ENCODE assay signal across 8 cellular contexts in the genomic region with DNA sequence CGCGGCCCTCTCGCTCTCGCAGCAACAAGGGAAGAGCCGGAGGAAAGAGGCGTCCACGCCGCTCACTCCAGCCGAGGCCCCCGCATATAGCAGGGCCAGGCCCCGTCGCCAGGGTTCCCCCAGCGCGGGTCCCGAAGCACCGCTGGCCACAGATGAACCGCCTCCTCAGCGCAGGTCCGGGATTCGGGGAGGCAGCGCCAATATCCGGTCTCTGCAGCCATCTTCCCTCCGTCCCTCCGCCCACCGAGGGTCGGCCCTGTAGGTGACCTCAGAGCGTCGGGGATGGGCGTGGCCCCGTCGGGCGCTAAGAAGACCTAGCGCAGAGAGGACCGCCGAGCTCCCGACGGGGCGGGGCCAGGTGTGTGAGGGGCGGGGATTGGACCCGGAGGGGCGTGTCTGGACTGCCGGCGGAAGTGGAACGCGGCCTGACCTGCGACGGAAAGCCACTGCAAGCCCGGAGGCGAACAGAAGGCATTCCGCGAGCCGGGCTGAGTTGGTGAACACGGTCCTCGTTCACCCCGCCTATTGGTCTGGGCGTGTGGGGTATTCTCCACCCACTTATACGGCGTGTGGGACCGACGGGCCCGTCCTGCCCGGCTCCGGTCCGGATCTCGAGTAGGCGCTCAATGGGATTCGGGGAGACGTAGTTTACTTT. TPM values are rescaled to one million over a fixed set of nuclear protein-coding genes. Genes with fewer than 3 reads are reported as not detected.
DNase-seq lines count a peak whose midpoint lies in the region; ATAC-seq and TF ChIP-seq lines count a peak whose summit lies in the region.

No MANE protein-coding gene starts in this region.

- H3K36me3 Mint-ChIP-seq in Calu3 (ENCODE audit: insufficient read depth, unreplicated experiment) (peaks cover 44% of the 10 kb centered on the region), endodermal cell (ENCODE audit: low read depth) (peaks cover 52% of the 10 kb centered on the region)

- peak overlapping the region; percentile 93 for H3K9ac ChIP-seq in HUES48 (ENCODE audit: low read depth, low read length)
- H3K9ac ChIP-seq in NT2/D1 (ENCODE audit: insufficient read length, low read depth) = peak overlapping the region; percentile 99
- peak overlapping the region; percentile 84 for H3K9ac ChIP-seq in endodermal cell (ENCODE audit: extremely low read depth, low read length, poor library complexity, severe bottlenecking)

- DNase-seq in Calu3 = peak; percentile 100
- peak; percentile 98 for DNase-seq in NT2/D1 (ENCODE audit: low read depth, low spot score)
- peak; percentile 88 for DNase-seq in activated CD8-positive, alpha-beta memory T cell treated with anti-CD3 and anti-CD28 coated beads, Interleukin-2, amount 50 U/mL, for 24 hours (ENCODE audit: extremely low read depth)
- peak; percentile 100 for DNase-seq in endodermal cell
- DNase-seq in mesenteric fat pad (ENCODE audit: low spot score) = peak; percentile 98
- DNase-seq in stimulated activated CD8-positive, alpha-beta memory T cell treated with anti-CD3 and anti-CD28 coated beads, Interleukin-15, amount 100 ng/mL, for 1 hour (ENCODE audit: low read depth) = peak; percentile 96

- H3K4me3 ChIP-seq in HUES48 (ENCODE audit: low read depth, low read length) (peak overlapping the region; percentile 99), NT2/D1 (ENCODE audit: insufficient read length, low read depth) (peak overlapping the region; percentile 98), endodermal cell (ENCODE audit: low read length) (peak overlapping the region; percentile 92)

- H3K4me3 Mint-ChIP-seq in Calu3 (ENCODE audit: low read depth, unreplicated experiment) (peak overlapping the region; percentile 100), endodermal cell (peak overlapping the region; percentile 94)

- TF ChIP-seq CTCF in Calu3 (IDR thresholded peaks at IDR 0.05; ENCODE audit: unreplicated experiment) (no peak), endodermal cell (conservative IDR thresholded peaks at IDR 0.05) (no peak)

- H3K36me3 ChIP-seq in HUES48 (ENCODE audit: control insufficient read depth, insufficient read depth, low read length) (peaks cover 26% of the 10 kb centered on the region), NT2/D1 (ENCODE audit: insufficient read depth, insufficient read length, low read length) (peaks cover 30% of the 10 kb centered on the region), endodermal cell (ENCODE audit: control insufficient read depth, insufficient read depth, low read length) (peaks cover 34% of the 10 kb centered on the region)

- BruUV-seq in Calu3 (replicated peaks; lab: Mats Ljungman, UMichigan) = no TSS peak

- H3K27me3 ChIP-seq in HUES48 (ENCODE audit: control insufficient read depth, insufficient read depth, low read length) = no peaks in the 10 kb centered on the region
- no peaks in the 10 kb centered on the region for H3K27me3 ChIP-seq in NT2/D1 (ENCODE audit: insufficient read depth, insufficient read length)
- no peaks in the 10 kb centered on the region for H3K27me3 ChIP-seq in endodermal cell (ENCODE audit: control insufficient read depth, insufficient read depth, low read length, poor library complexity, severe bottlenecking)

- peak; percentile 97 for ATAC-seq in GM21423 (IDR thresholded peaks at IDR 0.05; ENCODE audit: unreplicated experiment)

- peaks cover 6% of the 10 kb centered on the region for H3K9me3 Mint-ChIP-seq in Calu3 (ENCODE audit: low read depth, unreplicated experiment)
- peaks cover 67% of the 10 kb centered on the region for H3K9me3 Mint-ChIP-seq in endodermal cell

- H3K4me1 ChIP-seq in HUES48 (ENCODE audit: control insufficient read depth, insufficient read depth, low read length) (no peaks in the 10 kb centered on the region), NT2/D1 (ENCODE audit: insufficient read depth, insufficient read length) (no peaks in the 10 kb centered on the region), endodermal cell (ENCODE audit: control insufficient read depth, insufficient read depth, low read length) (no peaks in the 10 kb centered on the region)

- CTCF ChIA-PET in Calu3 (lab: Charles Lee) = no interaction called here

- intact Hi-C loops in Calu3 (cut with micrococcal nuclease; ENCODE audit: unreplicated experiment) = loop anchor here (1.0 to 2.0 kb wide), 2 partner anchors 49 to 70 kb away; no protein-coding TSS in a partner anchor

- peak overlapping the region; percentile 96 for H3K27ac Mint-ChIP-seq in Calu3 (ENCODE audit: unreplicated experiment)
- H3K27ac Mint-ChIP-seq in endodermal cell = peak overlapping the region; percentile 97

- H3K4me1 Mint-ChIP-seq in Calu3 (ENCODE audit: low read depth, unreplicated experiment) (peaks cover 10% of the 10 kb centered on the region), endodermal cell (peaks cover 6% of the 10 kb centered on the region)

- WGBS in endodermal cell (ENCODE audit: insufficient coverage in 1 of 2, insufficient read length in 1 of 2), 2 experiments = 0 to 1% methylated on average over 20 to 68 of the region's 68 CpGs

- H3K9me3 ChIP-seq in HUES48 (ENCODE audit: control insufficient read depth, insufficient read depth, low read length) (peaks cover 32% of the 10 kb centered on the region), NT2/D1 (ENCODE audit: insufficient read depth, low read length) (peaks cover 50% of the 10 kb centered on the region), endodermal cell (ENCODE audit: control insufficient read depth, low read length) (peaks cover 52% of the 10 kb centered on the region)

- peak overlapping the region; percentile 97 for H3K27ac ChIP-seq in HUES48 (ENCODE audit: low read depth, low read length)
- H3K27ac ChIP-seq in endodermal cell (ENCODE audit: low read depth, low read length) = peak overlapping the region; percentile 84

- peaks cover 1% of the 10 kb centered on the region for H3K27me3 Mint-ChIP-seq in Calu3 (ENCODE audit: unreplicated experiment)
- peaks cover 1% of the 10 kb centered on the region for H3K27me3 Mint-ChIP-seq in endodermal cell (ENCODE audit: insufficient read depth)

RNA-seq across cellular contexts. Expression of a gene that starts 26.8 kb away (rescaled TPM):
- total RNA-seq in Calu3 (2022) (66.7 and 68.0 TPM in 2 replicates), endodermal cell (10 to 100 TPM; 28.2 to 33.6 TPM), mesenteric fat pad (20.0 TPM)
- 21.2 TPM for polyA plus RNA-seq in endodermal cell (2013, experiment 1 of 2)
- 19.2 TPM for polyA plus RNA-seq in endodermal cell (2013, experiment 2 of 2)

RNA-seq across cellular contexts. Expression of a gene that starts 47.4 kb away (rescaled TPM):
- not detected in 2 replicates for total RNA-seq in Calu3 (2022)
- total RNA-seq in endodermal cell = not detected
- polyA plus RNA-seq in endodermal cell (2013, experiment 1 of 2) = not detected
- polyA plus RNA-seq in endodermal cell (2013, experiment 2 of 2) = not detected
- 18.1 TPM for total RNA-seq in mesenteric fat pad

Comparison
In these comparisons a context has a peak if more than half of its experiments do, and no peak if none do; other contexts are left out.
1. Peak in every context shown above with its lines: DNase-seq, ATAC-seq, H3K4me3 ChIP-seq and H3K27ac ChIP-seq.
2. RNA of a gene that starts 47.4 kb away (total RNA-seq): 18.1 TPM in mesenteric fat pad (single experiment); not detected in Calu3 and not detected in endodermal cell; every median in the first group is over 10 times any median in the second.